ENCODE assay signal across 8 cellular contexts in the genomic region with DNA sequence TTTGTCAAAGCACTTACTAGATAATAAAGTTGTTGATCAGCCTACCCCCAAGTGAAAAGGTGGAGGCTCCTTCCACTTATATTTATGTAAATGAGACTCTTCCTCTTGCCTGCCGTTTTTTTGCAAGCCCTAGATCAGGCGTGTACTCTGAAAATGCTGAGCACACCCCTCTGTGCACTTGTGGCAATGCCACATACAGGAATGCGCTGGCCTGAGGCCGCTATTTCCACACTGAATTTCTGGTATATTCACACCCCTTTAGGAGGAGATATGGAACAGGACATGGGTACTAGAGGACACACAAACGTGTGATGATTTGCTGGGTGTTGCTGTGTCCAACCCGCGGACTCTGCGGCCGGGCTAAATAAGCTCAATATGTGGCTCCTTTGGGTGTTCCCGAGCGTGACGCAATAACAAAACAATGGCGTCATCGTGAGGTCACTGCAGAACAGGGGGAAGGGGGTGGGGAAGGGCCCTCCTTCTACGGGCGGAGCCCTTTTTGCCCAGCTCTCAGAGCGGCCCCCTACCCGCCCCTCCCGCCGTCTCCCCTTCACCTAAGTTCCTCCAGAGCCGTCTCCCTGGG. TPM values are rescaled to one million over a fixed set of nuclear protein-coding genes. Genes with fewer than 3 reads are reported as not detected.
DNase-seq lines count a peak whose midpoint lies in the region; ATAC-seq, FAIRE-seq and TF ChIP-seq lines count a peak whose summit lies in the region.

No MANE protein-coding gene starts in this region.

- H3K9ac ChIP-seq in kidney (ENCODE audit: low read length in 2 of 2) = peak overlapping the region in 1 of 2 donors; percentile 96

- peak overlapping the region; percentile 78 to 96 (median 93) for H3K27ac ChIP-seq in body of pancreas
- peak overlapping the region; percentile 95 to 98 for H3K27ac ChIP-seq in kidney (ENCODE audit: low read depth in 2 of 2, low read length in 2 of 2)

- FAIRE-seq in kidney (lab: Jason Lieb, UNC) = no peak

- ATAC-seq in GM19035 (IDR thresholded peaks at IDR 0.05; ENCODE audit: unreplicated experiment) = peak; percentile 43
- peak; percentile 33 for ATAC-seq in HG03175 (IDR thresholded peaks at IDR 0.05; ENCODE audit: unreplicated experiment)
- ATAC-seq in body of pancreas = peak; percentile 75

- no peaks in the 10 kb centered on the region for H3K9me3 Mint-ChIP-seq in CD14-positive monocyte

- peaks cover 0 to 1% (median 0%) of the 10 kb centered on the region in 3 donors for H3K27me3 Mint-ChIP-seq in CD14-positive monocyte (ENCODE audit: low read depth in 3 of 3)

- peak overlapping the region; percentile 89 to 93 for H3K4me3 Mint-ChIP-seq in CD14-positive monocyte

- H3K4me3 ChIP-seq in body of pancreas = peak overlapping the region; percentile 58 to 79
- H3K4me3 ChIP-seq in kidney (ENCODE audit: low read length in 2 of 2) = peak overlapping the region; percentile 96

- no peak for TF ChIP-seq POLR2A in body of pancreas (IDR thresholded peaks at IDR 0.05)

- TF ChIP-seq CTCF in CD14-positive monocyte (IDR thresholded peaks at IDR 0.05) (no peak), body of pancreas (IDR thresholded peaks at IDR 0.05) (no peak), kidney (IDR thresholded peaks at IDR 0.05; ENCODE audit: borderline replicate concordance, extremely low read depth, insufficient read depth) (no peak)

- intact Hi-C loops in CD14-positive monocyte (cut with micrococcal nuclease) (loop anchor here in 1 of 2 donors (5.0 to 10.0 kb wide), 2 partner anchors 52 to 191 kb away; a partner anchor contains a TSS), body of pancreas (cut with DNase I) (no loop called here), kidney (cut with DNase I) (no loop called here)

- peak overlapping the region; percentile 92 to 97 (median 96) for H3K27ac Mint-ChIP-seq in CD14-positive monocyte

- no peaks in the 10 kb centered on the region for H3K9me3 ChIP-seq in body of pancreas
- H3K9me3 ChIP-seq in kidney (ENCODE audit: control insufficient read depth in 1 of 2, low read length in 2 of 2) = no peaks in the 10 kb centered on the region

- 5 to 17% methylated on average over 2 to 21 of the region's 21 CpGs for WGBS in body of pancreas, 2 donors

- peaks cover 49% of the 10 kb centered on the region for H3K4me1 Mint-ChIP-seq in CD14-positive monocyte

- peaks cover 0 to 6% of the 10 kb centered on the region in 2 donors for H3K36me3 ChIP-seq in body of pancreas (replicated peaks in 1 of 2; ENCODE audit: insufficient read depth in 1 of 2, low read depth in 2 of 2)
- H3K36me3 ChIP-seq in kidney (ENCODE audit: control insufficient read depth in 1 of 2, insufficient read depth in 2 of 2, low read length in 2 of 2) = peaks cover 7 to 15% of the 10 kb centered on the region in 2 donors

- H3K4me1 ChIP-seq in body of pancreas = peaks cover 18% of the 10 kb centered on the region
- peaks cover 5 to 6% of the 10 kb centered on the region in 2 donors for H3K4me1 ChIP-seq in kidney (ENCODE audit: control insufficient read depth in 1 of 2, insufficient read depth in 1 of 2, low read depth in 1 of 2, low read length in 2 of 2)

- H3K27me3 ChIP-seq in body of pancreas = peaks cover 0 to 5% of the 10 kb centered on the region in 2 donors

- peaks cover 20 to 29% of the 10 kb centered on the region in 2 donors for H3K36me3 Mint-ChIP-seq in CD14-positive monocyte

- peak; percentile 86 for DNase-seq in CD14-positive monocyte (ENCODE audit: low spot score)
- peak in 3 of 5 donors; percentile 62 to 63 (median 62) for DNase-seq in T-helper 1 cell
- DNase-seq in body of pancreas = peak; percentile 74 to 82 (median 78)
- DNase-seq in kidney = no peak
- DNase-seq in stimulated activated CD4-positive, alpha-beta T cell treated with anti-CD3 and anti-CD28 coated beads, Interleukin-4, amount 100 ng/mL, for 1 hour = peak; percentile 71
- no peak for DNase-seq in dermis blood vessel endothelial cell

RNA-seq across cellular contexts. Expression of a gene that starts 0.6 kb away (rescaled TPM):
- polyA plus RNA-seq in CD14-positive monocyte = 10 to 100 TPM; 43.0 to 48.1 TPM
- 10 to 100 TPM; 33.7 to 36.9 TPM for total RNA-seq in body of pancreas
- total RNA-seq in kidney = 53.3 TPM
- polyA plus RNA-seq in kidney (ENCODE audit: insufficient read depth, low read depth, low replicate concordance) = 60.1 TPM
- 29.7 and 72.0 TPM in 2 replicates for total RNA-seq in dermis blood vessel endothelial cell

RNA-seq across cellular contexts. Expression of a gene that starts 5.7 kb away (rescaled TPM):
- under 1 TPM; 0.20 to 0.65 TPM for polyA plus RNA-seq in CD14-positive monocyte
- total RNA-seq in body of pancreas = 1 to 10 TPM in 1 of 2 donors, under 1 TPM in 1; 0.33 to 1.0 TPM
- total RNA-seq in kidney = 3.7 TPM
- 0.13 TPM for polyA plus RNA-seq in kidney (ENCODE audit: insufficient read depth, low read depth, low replicate concordance)
- under 0.01 and 0.19 TPM in 2 replicates for total RNA-seq in dermis blood vessel endothelial cell

RNA-seq across cellular contexts. Expression of a gene that starts 7.8 kb away (rescaled TPM):
- polyA plus RNA-seq in CD14-positive monocyte (10 to 100 TPM; 27.4 to 38.4 TPM), kidney (ENCODE audit: insufficient read depth, low read depth, low replicate concordance) (118 TPM)
- total RNA-seq in body of pancreas (10 to 100 TPM; 27.0 to 81.2 TPM), kidney (69.1 TPM), dermis blood vessel endothelial cell (147 and 154 TPM in 2 replicates)

RNA-seq across cellular contexts. Expression of a gene that starts 10.6 kb away (rescaled TPM):
- polyA plus RNA-seq in CD14-positive monocyte = under 1 TPM; 0.14 to 0.23 TPM
- total RNA-seq in body of pancreas = 1 to 10 TPM; 5.2 to 9.9 TPM
- total RNA-seq in kidney = 22.9 TPM
- 38.4 TPM for polyA plus RNA-seq in kidney (ENCODE audit: insufficient read depth, low read depth, low replicate concordance)
- 3.4 and 4.1 TPM in 2 replicates for total RNA-seq in dermis blood vessel endothelial cell

RNA-seq across cellular contexts. Expression of a gene that starts 22.6 kb away (rescaled TPM):
- not detected for polyA plus RNA-seq in CD14-positive monocyte
- total RNA-seq in body of pancreas = 1 to 10 TPM; 2.6 to 3.6 TPM
- 3.5 TPM for total RNA-seq in kidney
- polyA plus RNA-seq in kidney (ENCODE audit: insufficient read depth, low read depth, low replicate concordance) = 33.4 TPM
- total RNA-seq in dermis blood vessel endothelial cell = 0.17 and 0.47 TPM in 2 replicates

Comparison
In these comparisons a context has a peak if more than half of its experiments do, and no peak if none do; other contexts are left out.
1. DNase-seq: peak in CD14-positive monocyte (single experiment), T-helper 1 cell (3 of 5), body of pancreas (4 of 4) and stimulated activated CD4-positive, alpha-beta T cell treated with anti-CD3 and anti-CD28 coated beads, Interleukin-4, amount 100 ng/mL, for 1 hour (single experiment); none in kidney (single experiment) and dermis blood vessel endothelial cell (single experiment).
2. Peak in every context shown above with its lines, with median percentiles within 50 percentile points of each other: ATAC-seq.